Comparison of ENCODE assay signal across 7 cellular contexts in the genomic region with DNA sequence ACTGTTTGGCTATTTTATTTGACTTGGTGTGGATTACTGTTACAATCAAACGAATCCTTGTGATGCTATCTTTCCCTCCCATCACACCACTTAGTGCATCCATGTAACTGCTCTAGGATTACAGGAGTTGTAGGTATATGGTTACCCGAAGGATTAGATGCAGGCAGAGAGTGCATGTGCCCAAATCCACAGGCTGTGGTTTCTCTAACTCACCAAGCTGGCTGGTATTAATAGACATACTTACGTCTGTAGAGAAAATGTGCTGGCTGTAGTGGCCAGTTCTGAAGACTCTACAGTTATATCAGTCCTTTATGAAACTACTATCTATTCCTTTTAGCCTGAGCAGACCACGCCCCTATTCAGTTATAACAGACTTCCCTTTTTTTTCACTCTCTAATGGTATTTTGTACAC. TPM values are rescaled to one million over a fixed set of nuclear protein-coding genes. Genes with fewer than 3 reads are reported as not detected.
A peak's percentile ranks its signal among the peaks of the same experiment; 100 is the strongest.
DNase-seq lines count a peak whose midpoint lies in the region; ATAC-seq, FAIRE-seq and TF ChIP-seq lines count a peak whose summit lies in the region.

No MANE protein-coding gene starts in this region.

- ATAC-seq in natural killer cell treated with Interleukin-12 subunit alpha and Interleukin-12 subunit beta and Interleukin-15 and Interleukin-18, amount 100 ng/mL, for 72 hours, result no peak

- no peaks in the 10 kb centered on the region for H3K9me3 Mint-ChIP-seq in natural killer cell treated with Interleukin-12 subunit alpha and Interleukin-12 subunit beta and Interleukin-15 and Interleukin-18, amount 100 ng/mL, for 72 hours

- TF ChIP-seq CTCF in VCaP (conservative IDR thresholded peaks at IDR 0.05), result no peak

- peaks cover 18% of the 10 kb centered on the region for H3K36me3 Mint-ChIP-seq in natural killer cell treated with Interleukin-12 subunit alpha and Interleukin-12 subunit beta and Interleukin-15 and Interleukin-18, amount 100 ng/mL, for 72 hours

- H3K4me1 Mint-ChIP-seq in natural killer cell treated with Interleukin-12 subunit alpha and Interleukin-12 subunit beta and Interleukin-15 and Interleukin-18, amount 100 ng/mL, for 72 hours (ENCODE audit: low read depth in 2 of 2), result peaks cover 14 to 31% of the 10 kb centered on the region in 2 donors

- DNase-seq in GM19239 (ENCODE audit: insufficient read length, low spot score) (no peak), MV-4-11 (lab: John Stamatoyannopoulos, UW) (peak; percentile 91), GM03348 (ENCODE audit: low spot score) (no peak), midbrain (lab: John Stamatoyannopoulos, UW) (no peak)
- DNase-seq in natural killer cell treated with Interleukin-12 subunit alpha and Interleukin-12 subunit beta and Interleukin-15 and Interleukin-18, amount 100 ng/mL, for 72 hours (ENCODE audit: low spot score), result no peak
- no peak for DNase-seq in stimulated activated CD4-positive, alpha-beta T cell treated with anti-CD3 and anti-CD28 coated beads, Interleukin-2, amount 100 ng/mL, for 48 hours

- H3K4me3 Mint-ChIP-seq in natural killer cell treated with Interleukin-12 subunit alpha and Interleukin-12 subunit beta and Interleukin-15 and Interleukin-18, amount 100 ng/mL, for 72 hours, result peak overlapping the region; percentile 80

- H3K27ac Mint-ChIP-seq in natural killer cell treated with Interleukin-12 subunit alpha and Interleukin-12 subunit beta and Interleukin-15 and Interleukin-18, amount 100 ng/mL, for 72 hours, result peak overlapping the region in 1 of 2 donors; percentile 91

- H3K27ac ChIP-seq in VCaP, result peak overlapping the region; percentile 99; the same call in 1 of the 2 replicates

- H3K27me3 Mint-ChIP-seq in natural killer cell treated with Interleukin-12 subunit alpha and Interleukin-12 subunit beta and Interleukin-15 and Interleukin-18, amount 100 ng/mL, for 72 hours, result no peaks in the 10 kb centered on the region

- FAIRE-seq in GM19239 (lab: Jason Lieb, UNC), result peak; percentile 76

RNA-seq across cellular contexts. Expression of a gene that starts 1.1 kb away (rescaled TPM):
- total RNA-seq in natural killer cell treated with Interleukin-12 subunit alpha and Interleukin-12 subunit beta and Interleukin-15 and Interleukin-18, amount 100 ng/mL, for 72 hours, result 100 to 1,000 TPM; 302 to 423 TPM

RNA-seq across cellular contexts. Expression of a gene that starts 44.6 kb away (rescaled TPM):
- not detected for total RNA-seq in natural killer cell treated with Interleukin-12 subunit alpha and Interleukin-12 subunit beta and Interleukin-15 and Interleukin-18, amount 100 ng/mL, for 72 hours
